ENCODE assay signal across 1 cellular context in genomic region chr3:78875851-78876250, GRCh38.
TF ChIP-seq lines count a peak whose summit lies in the region.

No MANE protein-coding gene starts in this region.

TF ChIP-seq in GM23338, 12 proteins besides CTCF, POLR2A, EP300 and RAD21 (continued from another document):
- TF ChIP-seq ETS1 (IDR thresholded peaks at IDR 0.05): no peak
- TF ChIP-seq, protein P1, sequence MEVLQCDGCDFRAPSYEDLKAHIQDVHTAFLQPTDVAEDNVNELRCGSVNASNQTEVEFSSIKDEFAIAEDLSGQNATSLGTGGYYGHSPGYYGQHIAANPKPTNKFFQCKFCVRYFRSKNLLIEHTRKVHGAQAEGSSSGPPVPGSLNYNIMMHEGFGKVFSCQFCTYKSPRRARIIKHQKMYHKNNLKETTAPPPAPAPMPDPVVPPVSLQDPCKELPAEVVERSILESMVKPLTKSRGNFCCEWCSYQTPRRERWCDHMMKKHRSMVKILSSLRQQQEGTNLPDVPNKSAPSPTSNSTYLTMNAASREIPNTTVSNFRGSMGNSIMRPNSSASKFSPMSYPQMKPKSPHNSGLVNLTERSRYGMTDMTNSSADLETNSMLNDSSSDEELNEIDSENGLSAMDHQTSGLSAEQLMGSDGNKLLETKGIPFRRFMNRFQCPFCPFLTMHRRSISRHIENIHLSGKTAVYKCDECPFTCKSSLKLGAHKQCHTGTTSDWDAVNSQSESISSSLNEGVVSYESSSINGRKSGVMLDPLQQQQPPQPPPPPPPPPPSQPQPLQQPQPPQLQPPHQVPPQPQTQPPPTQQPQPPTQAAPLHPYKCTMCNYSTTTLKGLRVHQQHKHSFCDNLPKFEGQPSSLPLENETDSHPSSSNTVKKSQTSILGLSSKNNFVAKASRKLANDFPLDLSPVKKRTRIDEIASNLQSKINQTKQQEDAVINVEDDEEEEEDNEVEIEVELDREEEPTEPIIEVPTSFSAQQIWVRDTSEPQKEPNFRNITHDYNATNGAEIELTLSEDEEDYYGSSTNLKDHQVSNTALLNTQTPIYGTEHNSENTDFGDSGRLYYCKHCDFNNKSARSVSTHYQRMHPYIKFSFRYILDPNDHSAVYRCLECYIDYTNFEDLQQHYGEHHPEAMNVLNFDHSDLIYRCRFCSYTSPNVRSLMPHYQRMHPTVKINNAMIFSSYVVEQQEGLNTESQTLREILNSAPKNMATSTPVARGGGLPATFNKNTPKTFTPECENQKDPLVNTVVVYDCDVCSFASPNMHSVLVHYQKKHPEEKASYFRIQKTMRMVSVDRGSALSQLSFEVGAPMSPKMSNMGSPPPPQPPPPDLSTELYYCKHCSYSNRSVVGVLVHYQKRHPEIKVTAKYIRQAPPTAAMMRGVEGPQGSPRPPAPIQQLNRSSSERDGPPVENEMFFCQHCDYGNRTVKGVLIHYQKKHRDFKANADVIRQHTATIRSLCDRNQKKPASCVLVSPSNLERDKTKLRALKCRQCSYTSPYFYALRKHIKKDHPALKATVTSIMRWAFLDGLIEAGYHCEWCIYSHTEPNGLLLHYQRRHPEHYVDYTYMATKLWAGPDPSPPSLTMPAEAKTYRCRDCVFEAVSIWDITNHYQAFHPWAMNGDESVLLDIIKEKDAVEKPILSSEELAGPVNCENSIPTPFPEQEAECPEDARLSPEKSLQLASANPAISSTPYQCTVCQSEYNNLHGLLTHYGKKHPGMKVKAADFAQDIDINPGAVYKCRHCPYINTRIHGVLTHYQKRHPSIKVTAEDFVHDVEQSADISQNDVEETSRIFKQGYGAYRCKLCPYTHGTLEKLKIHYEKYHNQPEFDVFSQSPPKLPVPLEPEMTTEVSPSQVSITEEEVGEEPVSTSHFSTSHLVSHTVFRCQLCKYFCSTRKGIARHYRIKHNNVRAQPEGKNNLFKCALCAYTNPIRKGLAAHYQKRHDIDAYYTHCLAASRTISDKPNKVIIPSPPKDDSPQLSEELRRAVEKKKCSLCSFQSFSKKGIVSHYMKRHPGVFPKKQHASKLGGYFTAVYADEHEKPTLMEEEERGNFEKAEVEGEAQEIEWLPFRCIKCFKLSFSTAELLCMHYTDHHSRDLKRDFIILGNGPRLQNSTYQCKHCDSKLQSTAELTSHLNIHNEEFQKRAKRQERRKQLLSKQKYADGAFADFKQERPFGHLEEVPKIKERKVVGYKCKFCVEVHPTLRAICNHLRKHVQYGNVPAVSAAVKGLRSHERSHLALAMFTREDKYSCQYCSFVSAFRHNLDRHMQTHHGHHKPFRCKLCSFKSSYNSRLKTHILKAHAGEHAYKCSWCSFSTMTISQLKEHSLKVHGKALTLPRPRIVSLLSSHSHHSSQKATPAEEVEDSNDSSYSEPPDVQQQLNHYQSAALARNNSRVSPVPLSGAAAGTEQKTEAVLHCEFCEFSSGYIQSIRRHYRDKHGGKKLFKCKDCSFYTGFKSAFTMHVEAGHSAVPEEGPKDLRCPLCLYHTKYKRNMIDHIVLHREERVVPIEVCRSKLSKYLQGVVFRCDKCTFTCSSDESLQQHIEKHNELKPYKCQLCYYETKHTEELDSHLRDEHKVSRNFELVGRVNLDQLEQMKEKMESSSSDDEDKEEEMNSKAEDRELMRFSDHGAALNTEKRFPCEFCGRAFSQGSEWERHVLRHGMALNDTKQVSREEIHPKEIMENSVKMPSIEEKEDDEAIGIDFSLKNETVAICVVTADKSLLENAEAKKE (CRISPR knock-in tag; IDR thresholded peaks at IDR 0.05): no peak
- no peak for TF ChIP-seq REST (IDR thresholded peaks at IDR 0.05; ENCODE audit: unreplicated experiment)
- no peak for TF ChIP-seq STAT1 (IDR thresholded peaks at IDR 0.05; ENCODE audit: unreplicated experiment)
- TF ChIP-seq EZH2phosphoT487 (IDR thresholded peaks at IDR 0.05; ENCODE audit: unreplicated experiment): no peak
- no peak for TF ChIP-seq POLR2AphosphoS5 (IDR thresholded peaks at IDR 0.05; ENCODE audit: low read depth)
- no peak for TF ChIP-seq CREB1 (CRISPR knock-in tag; IDR thresholded peaks at IDR 0.05; ENCODE audit: low read depth)
- TF ChIP-seq ZNF114 (CRISPR knock-in tag; IDR thresholded peaks at IDR 0.05): no peak
- TF ChIP-seq EZH2 (IDR thresholded peaks at IDR 0.05; ENCODE audit: low read depth, unreplicated experiment): no peak
